Comparison of ENCODE assay signal across 10 cellular contexts in genomic region chr16:55703003-55704001, GRCh38. TPM values are rescaled to one million over a fixed set of nuclear protein-coding genes. Genes with fewer than 3 reads are reported as not detected.
DNase-seq lines count a peak whose midpoint lies in the region; ATAC-seq, FAIRE-seq and TF ChIP-seq lines count a peak whose summit lies in the region.
"Had no signal": no experiment of that assay in that cellular context is flagged by ENCODE, and none has a peak within 500 bp of the region (broad histone marks: within the 10 kb centered on the region; RNA-seq: fewer than 3 reads in every experiment).

No MANE protein-coding gene starts in this region.

- H3K27ac ChIP-seq in neural cell (ENCODE audit: low read length) = no peak overlapping the region

- no peak for FAIRE-seq in RCC 7860 (lab: Jason Lieb, UNC)

- H4K20me1 ChIP-seq in neural cell (ENCODE audit: insufficient read depth) = no peaks in the 10 kb centered on the region

- no peak for TF ChIP-seq EP300 in neural cell (conservative IDR thresholded peaks at IDR 0.05; ENCODE audit: poor library complexity, severe bottlenecking)

- H3K9ac ChIP-seq in neural cell (ENCODE audit: low read length) = no peak overlapping the region

- no peak overlapping the region for H3K4me3 ChIP-seq in neural cell (ENCODE audit: low read length)

- H3K4me3 Mint-ChIP-seq in endothelial cell (ENCODE audit: unreplicated experiment) = no peak overlapping the region
- H3K4me3 Mint-ChIP-seq: naive B cell, T-cell had no signal

- no peak overlapping the region for H3K27ac Mint-ChIP-seq in endothelial cell (ENCODE audit: unreplicated experiment)
- H3K27ac Mint-ChIP-seq: T-cell had no signal

- H3F3A ChIP-seq in neural cell (ENCODE audit: insufficient read depth, low read length, poor library complexity, severe bottlenecking) = no peaks in the 10 kb centered on the region

- H3K4me2 ChIP-seq in neural cell (ENCODE audit: low read length) = no peak overlapping the region

- peak; percentile 75 for TF ChIP-seq RAD21 in neural cell (conservative IDR thresholded peaks at IDR 0.05)

- H3K9me3 ChIP-seq in neural cell (ENCODE audit: low read length) = no peaks in the 10 kb centered on the region

- no peak for ATAC-seq in HG03196 (IDR thresholded peaks at IDR 0.05; ENCODE audit: unreplicated experiment)
- ATAC-seq in HG03159 (IDR thresholded peaks at IDR 0.05; ENCODE audit: unreplicated experiment) = no peak
- no peak for ATAC-seq in HG03520 (IDR thresholded peaks at IDR 0.05; ENCODE audit: unreplicated experiment)

- H3K36me3 Mint-ChIP-seq in endothelial cell (ENCODE audit: low read depth, unreplicated experiment) = no peaks in the 10 kb centered on the region
- H3K36me3 Mint-ChIP-seq: naive B cell, T-cell had no signal

- no peaks in the 10 kb centered on the region for H3K36me3 ChIP-seq in neural cell (ENCODE audit: insufficient read depth, low read length)

- H3K9me2 ChIP-seq in neural cell (ENCODE audit: insufficient read depth, low read length) = no peaks in the 10 kb centered on the region

- DNase-seq in DMS114 treated with DMSO at 0.1 percent for 48 hours (lab: John Stamatoyannopoulos, UW; ENCODE audit: unreplicated experiment) = peak; percentile 76
- peak; percentile 37 for DNase-seq in HCEC 1CT
- peak; percentile 20 for DNase-seq in RCC 7860 (ENCODE audit: low spot score)
- DNase-seq in endothelial cell (ENCODE audit: low spot score) = peak; percentile 41
- DNase-seq: naive B cell, T-cell had no signal

- H3K79me2 ChIP-seq in neural cell (replicated peaks; ENCODE audit: insufficient read depth, low read length) = no peaks in the 10 kb centered on the region

- peaks cover 7% of the 10 kb centered on the region for H3K4me1 Mint-ChIP-seq in endothelial cell (ENCODE audit: unreplicated experiment)
- H3K4me1 Mint-ChIP-seq: naive B cell had no signal

- H3K27me3 Mint-ChIP-seq in endothelial cell (ENCODE audit: unreplicated experiment) = peaks cover 2% of the 10 kb centered on the region

- TF ChIP-seq CTCF in endothelial cell (IDR thresholded peaks at IDR 0.05; ENCODE audit: unreplicated experiment) = peak; percentile 57
- TF ChIP-seq CTCF in neural cell (IDR thresholded peaks at IDR 0.05; ENCODE audit: poor library complexity, severe bottlenecking) = peak; percentile 77

- no peak overlapping the region for H2AFZ ChIP-seq in neural cell (ENCODE audit: low read depth, low read length)

- H3K9me3 Mint-ChIP-seq in endothelial cell (ENCODE audit: unreplicated experiment) = no peaks in the 10 kb centered on the region
- H3K9me3 Mint-ChIP-seq: naive B cell, T-cell had no signal

- no peaks in the 10 kb centered on the region for H3K27me3 ChIP-seq in neural cell (ENCODE audit: insufficient read depth, low read depth, low read length)

TF ChIP-seq in neural cell, 6 proteins besides CTCF, POLR2A, EP300 and RAD21:
- TF ChIP-seq TAF1 (IDR thresholded peaks at IDR 0.05; ENCODE audit: low read depth) = no peak
- TF ChIP-seq SMC3 (conservative IDR thresholded peaks at IDR 0.05; ENCODE audit: poor library complexity) = peak; percentile 88
- no peak for TF ChIP-seq POLR2AphosphoS5 (IDR thresholded peaks at IDR 0.05)
- no peak for TF ChIP-seq REST (IDR thresholded peaks at IDR 0.05; ENCODE audit: borderline replicate concordance)
- TF ChIP-seq MXI1 (conservative IDR thresholded peaks at IDR 0.05; ENCODE audit: poor library complexity, severe bottlenecking) = no peak
- TF ChIP-seq EZH2 (IDR thresholded peaks at IDR 0.05; ENCODE audit: borderline replicate concordance, insufficient read depth, low read length, poor library complexity, severe bottlenecking) = no peak

RNA-seq across cellular contexts. Expression of gene SLC6A2, which starts 47.5 kb away (rescaled TPM):
- total RNA-seq in endothelial cell (ENCODE audit: unreplicated experiment) = not detected
- not detected in 2 replicates for polyA plus RNA-seq in neural cell
- not detected in 2 replicates for polyA minus RNA-seq in neural cell
- total RNA-seq: T-cell had no signal

Comparison
In these comparisons a context has a peak if more than half of its experiments do, and no peak if none do; other contexts are left out.
1. DNase-seq: peak in every context shown above with its lines; median percentile 76 in DMS114 treated with DMSO at 0.1 percent for 48 hours; 41 in endothelial cell; 37 in HCEC 1CT; 20 in RCC 7860.